1 cellular context compared by ENCODE assay signal in the genomic region with DNA sequence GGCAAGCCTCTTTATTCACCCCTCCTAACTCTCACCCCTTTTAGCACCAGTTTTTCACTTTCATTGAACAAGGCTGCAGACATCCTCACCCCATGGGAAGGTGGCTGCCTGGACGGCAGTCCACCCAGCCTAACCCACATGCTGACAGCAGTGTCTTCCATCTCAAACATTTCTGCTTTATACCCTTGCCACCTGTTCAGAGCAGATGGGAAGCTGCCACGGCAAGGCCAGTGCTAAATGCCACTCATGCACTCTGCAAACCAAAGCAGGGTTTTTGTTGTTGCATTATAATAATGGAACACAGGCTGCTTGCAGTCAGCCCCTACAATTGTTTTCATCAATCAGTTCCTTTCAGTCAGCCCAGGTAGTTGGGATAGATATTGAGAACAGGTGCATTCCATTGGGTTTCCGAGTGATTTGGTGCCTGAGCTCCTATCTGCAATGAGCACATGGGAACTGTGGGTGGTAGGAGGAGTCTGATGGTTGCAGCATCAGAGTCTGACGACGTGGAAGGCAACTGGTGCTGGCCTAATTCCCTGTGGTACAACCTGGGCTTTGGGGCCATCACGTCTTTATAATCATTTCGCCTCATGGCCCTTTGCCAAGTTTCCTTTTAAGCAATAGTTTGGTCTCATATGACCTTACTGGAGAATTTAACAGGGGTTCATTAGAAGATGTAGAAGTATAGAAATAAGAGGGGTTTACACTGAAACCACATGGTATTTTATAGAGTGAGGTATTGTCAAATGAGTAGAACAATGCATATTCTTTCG.
A peak's percentile ranks its signal among the peaks of the same experiment; 100 is the strongest.
TF ChIP-seq lines count a peak whose summit lies in the region.

No MANE protein-coding gene starts in this region.

TF ChIP-seq in K562, 482 proteins besides CTCF, POLR2A, EP300 and RAD21 (continued from another document and continues in another):
- TF ChIP-seq POLR2AphosphoS5 (IDR thresholded peaks at IDR 0.05; ENCODE audit: control insufficient read depth, insufficient read depth, low read depth, low read length), result no peak
- TF ChIP-seq, protein P1, sequence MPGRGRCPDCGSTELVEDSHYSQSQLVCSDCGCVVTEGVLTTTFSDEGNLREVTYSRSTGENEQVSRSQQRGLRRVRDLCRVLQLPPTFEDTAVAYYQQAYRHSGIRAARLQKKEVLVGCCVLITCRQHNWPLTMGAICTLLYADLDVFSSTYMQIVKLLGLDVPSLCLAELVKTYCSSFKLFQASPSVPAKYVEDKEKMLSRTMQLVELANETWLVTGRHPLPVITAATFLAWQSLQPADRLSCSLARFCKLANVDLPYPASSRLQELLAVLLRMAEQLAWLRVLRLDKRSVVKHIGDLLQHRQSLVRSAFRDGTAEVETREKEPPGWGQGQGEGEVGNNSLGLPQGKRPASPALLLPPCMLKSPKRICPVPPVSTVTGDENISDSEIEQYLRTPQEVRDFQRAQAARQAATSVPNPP (IDR thresholded peaks at IDR 0.05; ENCODE audit: borderline replicate concordance, insufficient read depth, insufficient read length), result no peak
- TF ChIP-seq, protein P2, sequence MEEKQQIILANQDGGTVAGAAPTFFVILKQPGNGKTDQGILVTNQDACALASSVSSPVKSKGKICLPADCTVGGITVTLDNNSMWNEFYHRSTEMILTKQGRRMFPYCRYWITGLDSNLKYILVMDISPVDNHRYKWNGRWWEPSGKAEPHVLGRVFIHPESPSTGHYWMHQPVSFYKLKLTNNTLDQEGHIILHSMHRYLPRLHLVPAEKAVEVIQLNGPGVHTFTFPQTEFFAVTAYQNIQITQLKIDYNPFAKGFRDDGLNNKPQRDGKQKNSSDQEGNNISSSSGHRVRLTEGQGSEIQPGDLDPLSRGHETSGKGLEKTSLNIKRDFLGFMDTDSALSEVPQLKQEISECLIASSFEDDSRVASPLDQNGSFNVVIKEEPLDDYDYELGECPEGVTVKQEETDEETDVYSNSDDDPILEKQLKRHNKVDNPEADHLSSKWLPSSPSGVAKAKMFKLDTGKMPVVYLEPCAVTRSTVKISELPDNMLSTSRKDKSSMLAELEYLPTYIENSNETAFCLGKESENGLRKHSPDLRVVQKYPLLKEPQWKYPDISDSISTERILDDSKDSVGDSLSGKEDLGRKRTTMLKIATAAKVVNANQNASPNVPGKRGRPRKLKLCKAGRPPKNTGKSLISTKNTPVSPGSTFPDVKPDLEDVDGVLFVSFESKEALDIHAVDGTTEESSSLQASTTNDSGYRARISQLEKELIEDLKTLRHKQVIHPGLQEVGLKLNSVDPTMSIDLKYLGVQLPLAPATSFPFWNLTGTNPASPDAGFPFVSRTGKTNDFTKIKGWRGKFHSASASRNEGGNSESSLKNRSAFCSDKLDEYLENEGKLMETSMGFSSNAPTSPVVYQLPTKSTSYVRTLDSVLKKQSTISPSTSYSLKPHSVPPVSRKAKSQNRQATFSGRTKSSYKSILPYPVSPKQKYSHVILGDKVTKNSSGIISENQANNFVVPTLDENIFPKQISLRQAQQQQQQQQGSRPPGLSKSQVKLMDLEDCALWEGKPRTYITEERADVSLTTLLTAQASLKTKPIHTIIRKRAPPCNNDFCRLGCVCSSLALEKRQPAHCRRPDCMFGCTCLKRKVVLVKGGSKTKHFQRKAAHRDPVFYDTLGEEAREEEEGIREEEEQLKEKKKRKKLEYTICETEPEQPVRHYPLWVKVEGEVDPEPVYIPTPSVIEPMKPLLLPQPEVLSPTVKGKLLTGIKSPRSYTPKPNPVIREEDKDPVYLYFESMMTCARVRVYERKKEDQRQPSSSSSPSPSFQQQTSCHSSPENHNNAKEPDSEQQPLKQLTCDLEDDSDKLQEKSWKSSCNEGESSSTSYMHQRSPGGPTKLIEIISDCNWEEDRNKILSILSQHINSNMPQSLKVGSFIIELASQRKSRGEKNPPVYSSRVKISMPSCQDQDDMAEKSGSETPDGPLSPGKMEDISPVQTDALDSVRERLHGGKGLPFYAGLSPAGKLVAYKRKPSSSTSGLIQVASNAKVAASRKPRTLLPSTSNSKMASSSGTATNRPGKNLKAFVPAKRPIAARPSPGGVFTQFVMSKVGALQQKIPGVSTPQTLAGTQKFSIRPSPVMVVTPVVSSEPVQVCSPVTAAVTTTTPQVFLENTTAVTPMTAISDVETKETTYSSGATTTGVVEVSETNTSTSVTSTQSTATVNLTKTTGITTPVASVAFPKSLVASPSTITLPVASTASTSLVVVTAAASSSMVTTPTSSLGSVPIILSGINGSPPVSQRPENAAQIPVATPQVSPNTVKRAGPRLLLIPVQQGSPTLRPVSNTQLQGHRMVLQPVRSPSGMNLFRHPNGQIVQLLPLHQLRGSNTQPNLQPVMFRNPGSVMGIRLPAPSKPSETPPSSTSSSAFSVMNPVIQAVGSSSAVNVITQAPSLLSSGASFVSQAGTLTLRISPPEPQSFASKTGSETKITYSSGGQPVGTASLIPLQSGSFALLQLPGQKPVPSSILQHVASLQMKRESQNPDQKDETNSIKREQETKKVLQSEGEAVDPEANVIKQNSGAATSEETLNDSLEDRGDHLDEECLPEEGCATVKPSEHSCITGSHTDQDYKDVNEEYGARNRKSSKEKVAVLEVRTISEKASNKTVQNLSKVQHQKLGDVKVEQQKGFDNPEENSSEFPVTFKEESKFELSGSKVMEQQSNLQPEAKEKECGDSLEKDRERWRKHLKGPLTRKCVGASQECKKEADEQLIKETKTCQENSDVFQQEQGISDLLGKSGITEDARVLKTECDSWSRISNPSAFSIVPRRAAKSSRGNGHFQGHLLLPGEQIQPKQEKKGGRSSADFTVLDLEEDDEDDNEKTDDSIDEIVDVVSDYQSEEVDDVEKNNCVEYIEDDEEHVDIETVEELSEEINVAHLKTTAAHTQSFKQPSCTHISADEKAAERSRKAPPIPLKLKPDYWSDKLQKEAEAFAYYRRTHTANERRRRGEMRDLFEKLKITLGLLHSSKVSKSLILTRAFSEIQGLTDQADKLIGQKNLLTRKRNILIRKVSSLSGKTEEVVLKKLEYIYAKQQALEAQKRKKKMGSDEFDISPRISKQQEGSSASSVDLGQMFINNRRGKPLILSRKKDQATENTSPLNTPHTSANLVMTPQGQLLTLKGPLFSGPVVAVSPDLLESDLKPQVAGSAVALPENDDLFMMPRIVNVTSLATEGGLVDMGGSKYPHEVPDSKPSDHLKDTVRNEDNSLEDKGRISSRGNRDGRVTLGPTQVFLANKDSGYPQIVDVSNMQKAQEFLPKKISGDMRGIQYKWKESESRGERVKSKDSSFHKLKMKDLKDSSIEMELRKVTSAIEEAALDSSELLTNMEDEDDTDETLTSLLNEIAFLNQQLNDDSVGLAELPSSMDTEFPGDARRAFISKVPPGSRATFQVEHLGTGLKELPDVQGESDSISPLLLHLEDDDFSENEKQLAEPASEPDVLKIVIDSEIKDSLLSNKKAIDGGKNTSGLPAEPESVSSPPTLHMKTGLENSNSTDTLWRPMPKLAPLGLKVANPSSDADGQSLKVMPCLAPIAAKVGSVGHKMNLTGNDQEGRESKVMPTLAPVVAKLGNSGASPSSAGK (IDR thresholded peaks at IDR 0.05), result peak; percentile 54; the same call in 1 of the 2 replicates
- TF ChIP-seq, protein P3, sequence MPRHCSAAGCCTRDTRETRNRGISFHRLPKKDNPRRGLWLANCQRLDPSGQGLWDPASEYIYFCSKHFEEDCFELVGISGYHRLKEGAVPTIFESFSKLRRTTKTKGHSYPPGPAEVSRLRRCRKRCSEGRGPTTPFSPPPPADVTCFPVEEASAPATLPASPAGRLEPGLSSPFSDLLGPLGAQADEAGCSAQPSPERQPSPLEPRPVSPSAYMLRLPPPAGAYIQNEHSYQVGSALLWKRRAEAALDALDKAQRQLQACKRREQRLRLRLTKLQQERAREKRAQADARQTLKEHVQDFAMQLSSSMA (CRISPR knock-in tag; IDR thresholded peaks at IDR 0.05), result peak; percentile 55; the same call in 1 of the 2 replicates
- TF ChIP-seq, protein P4, sequence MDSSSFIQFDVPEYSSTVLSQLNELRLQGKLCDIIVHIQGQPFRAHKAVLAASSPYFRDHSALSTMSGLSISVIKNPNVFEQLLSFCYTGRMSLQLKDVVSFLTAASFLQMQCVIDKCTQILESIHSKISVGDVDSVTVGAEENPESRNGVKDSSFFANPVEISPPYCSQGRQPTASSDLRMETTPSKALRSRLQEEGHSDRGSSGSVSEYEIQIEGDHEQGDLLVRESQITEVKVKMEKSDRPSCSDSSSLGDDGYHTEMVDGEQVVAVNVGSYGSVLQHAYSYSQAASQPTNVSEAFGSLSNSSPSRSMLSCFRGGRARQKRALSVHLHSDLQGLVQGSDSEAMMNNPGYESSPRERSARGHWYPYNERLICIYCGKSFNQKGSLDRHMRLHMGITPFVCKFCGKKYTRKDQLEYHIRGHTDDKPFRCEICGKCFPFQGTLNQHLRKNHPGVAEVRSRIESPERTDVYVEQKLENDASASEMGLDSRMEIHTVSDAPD (CRISPR knock-in tag; IDR thresholded peaks at IDR 0.05), result no peak
- no peak for TF ChIP-seq POLR3G (IDR thresholded peaks at IDR 0.05; ENCODE audit: extremely low read depth, insufficient read length, insufficient replicate concordance)
- TF ChIP-seq, protein P5, sequence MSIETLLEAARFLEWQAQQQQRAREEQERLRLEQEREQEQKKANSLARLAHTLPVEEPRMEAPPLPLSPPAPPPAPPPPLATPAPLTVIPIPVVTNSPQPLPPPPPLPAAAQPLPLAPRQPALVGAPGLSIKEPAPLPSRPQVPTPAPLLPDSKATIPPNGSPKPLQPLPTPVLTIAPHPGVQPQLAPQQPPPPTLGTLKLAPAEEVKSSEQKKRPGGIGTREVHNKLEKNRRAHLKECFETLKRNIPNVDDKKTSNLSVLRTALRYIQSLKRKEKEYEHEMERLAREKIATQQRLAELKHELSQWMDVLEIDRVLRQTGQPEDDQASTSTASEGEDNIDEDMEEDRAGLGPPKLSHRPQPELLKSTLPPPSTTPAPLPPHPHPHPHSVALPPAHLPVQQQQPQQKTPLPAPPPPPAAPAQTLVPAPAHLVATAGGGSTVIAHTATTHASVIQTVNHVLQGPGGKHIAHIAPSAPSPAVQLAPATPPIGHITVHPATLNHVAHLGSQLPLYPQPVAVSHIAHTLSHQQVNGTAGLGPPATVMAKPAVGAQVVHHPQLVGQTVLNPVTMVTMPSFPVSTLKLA (conservative IDR thresholded peaks at IDR 0.05), result no peak
- TF ChIP-seq MYC (IDR thresholded peaks at IDR 0.05; ENCODE audit: low read depth, low read length), result peak; percentile 97
- TF ChIP-seq MYC (CRISPR knock-in tag; IDR thresholded peaks at IDR 0.05; ENCODE audit: borderline replicate concordance, low read depth), result peak; percentile 38; the same call in 1 of the 2 replicates
- TF ChIP-seq PTRF (tag; IDR thresholded peaks at IDR 0.05), result no peak
- TF ChIP-seq, protein P6, sequence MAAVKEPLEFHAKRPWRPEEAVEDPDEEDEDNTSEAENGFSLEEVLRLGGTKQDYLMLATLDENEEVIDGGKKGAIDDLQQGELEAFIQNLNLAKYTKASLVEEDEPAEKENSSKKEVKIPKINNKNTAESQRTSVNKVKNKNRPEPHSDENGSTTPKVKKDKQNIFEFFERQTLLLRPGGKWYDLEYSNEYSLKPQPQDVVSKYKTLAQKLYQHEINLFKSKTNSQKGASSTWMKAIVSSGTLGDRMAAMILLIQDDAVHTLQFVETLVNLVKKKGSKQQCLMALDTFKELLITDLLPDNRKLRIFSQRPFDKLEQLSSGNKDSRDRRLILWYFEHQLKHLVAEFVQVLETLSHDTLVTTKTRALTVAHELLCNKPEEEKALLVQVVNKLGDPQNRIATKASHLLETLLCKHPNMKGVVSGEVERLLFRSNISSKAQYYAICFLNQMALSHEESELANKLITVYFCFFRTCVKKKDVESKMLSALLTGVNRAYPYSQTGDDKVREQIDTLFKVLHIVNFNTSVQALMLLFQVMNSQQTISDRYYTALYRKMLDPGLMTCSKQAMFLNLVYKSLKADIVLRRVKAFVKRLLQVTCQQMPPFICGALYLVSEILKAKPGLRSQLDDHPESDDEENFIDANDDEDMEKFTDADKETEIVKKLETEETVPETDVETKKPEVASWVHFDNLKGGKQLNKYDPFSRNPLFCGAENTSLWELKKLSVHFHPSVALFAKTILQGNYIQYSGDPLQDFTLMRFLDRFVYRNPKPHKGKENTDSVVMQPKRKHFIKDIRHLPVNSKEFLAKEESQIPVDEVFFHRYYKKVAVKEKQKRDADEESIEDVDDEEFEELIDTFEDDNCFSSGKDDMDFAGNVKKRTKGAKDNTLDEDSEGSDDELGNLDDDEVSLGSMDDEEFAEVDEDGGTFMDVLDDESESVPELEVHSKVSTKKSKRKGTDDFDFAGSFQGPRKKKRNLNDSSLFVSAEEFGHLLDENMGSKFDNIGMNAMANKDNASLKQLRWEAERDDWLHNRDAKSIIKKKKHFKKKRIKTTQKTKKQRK (IDR thresholded peaks at IDR 0.05; ENCODE audit: borderline replicate concordance, low read depth, low read length), result no peak
- peak; percentile 91; the same call in 1 of the 2 replicates for TF ChIP-seq HDAC2 (IDR thresholded peaks at IDR 0.05)
- no peak for TF ChIP-seq MBD2 (IDR thresholded peaks at IDR 0.05; ENCODE audit: borderline replicate concordance, low read depth)
- TF ChIP-seq HNRNPUL1 (IDR thresholded peaks at IDR 0.05; ENCODE audit: low read length), result no peak
- TF ChIP-seq PRPF4 (IDR thresholded peaks at IDR 0.05; ENCODE audit: insufficient read depth, low read depth, low read length, poor library complexity, severe bottlenecking), result no peak
- TF ChIP-seq, protein P7, sequence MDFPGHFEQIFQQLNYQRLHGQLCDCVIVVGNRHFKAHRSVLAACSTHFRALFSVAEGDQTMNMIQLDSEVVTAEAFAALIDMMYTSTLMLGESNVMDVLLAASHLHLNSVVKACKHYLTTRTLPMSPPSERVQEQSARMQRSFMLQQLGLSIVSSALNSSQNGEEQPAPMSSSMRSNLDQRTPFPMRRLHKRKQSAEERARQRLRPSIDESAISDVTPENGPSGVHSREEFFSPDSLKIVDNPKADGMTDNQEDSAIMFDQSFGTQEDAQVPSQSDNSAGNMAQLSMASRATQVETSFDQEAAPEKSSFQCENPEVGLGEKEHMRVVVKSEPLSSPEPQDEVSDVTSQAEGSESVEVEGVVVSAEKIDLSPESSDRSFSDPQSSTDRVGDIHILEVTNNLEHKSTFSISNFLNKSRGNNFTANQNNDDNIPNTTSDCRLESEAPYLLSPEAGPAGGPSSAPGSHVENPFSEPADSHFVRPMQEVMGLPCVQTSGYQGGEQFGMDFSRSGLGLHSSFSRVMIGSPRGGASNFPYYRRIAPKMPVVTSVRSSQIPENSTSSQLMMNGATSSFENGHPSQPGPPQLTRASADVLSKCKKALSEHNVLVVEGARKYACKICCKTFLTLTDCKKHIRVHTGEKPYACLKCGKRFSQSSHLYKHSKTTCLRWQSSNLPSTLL (IDR thresholded peaks at IDR 0.05), result no peak
- TF ChIP-seq GABPA (tag; conservative IDR thresholded peaks at IDR 0.05; ENCODE audit: low read depth), result no peak
- TF ChIP-seq ZEB2 (IDR thresholded peaks at IDR 0.05), result peak; percentile 99
- TF ChIP-seq, protein P8, sequence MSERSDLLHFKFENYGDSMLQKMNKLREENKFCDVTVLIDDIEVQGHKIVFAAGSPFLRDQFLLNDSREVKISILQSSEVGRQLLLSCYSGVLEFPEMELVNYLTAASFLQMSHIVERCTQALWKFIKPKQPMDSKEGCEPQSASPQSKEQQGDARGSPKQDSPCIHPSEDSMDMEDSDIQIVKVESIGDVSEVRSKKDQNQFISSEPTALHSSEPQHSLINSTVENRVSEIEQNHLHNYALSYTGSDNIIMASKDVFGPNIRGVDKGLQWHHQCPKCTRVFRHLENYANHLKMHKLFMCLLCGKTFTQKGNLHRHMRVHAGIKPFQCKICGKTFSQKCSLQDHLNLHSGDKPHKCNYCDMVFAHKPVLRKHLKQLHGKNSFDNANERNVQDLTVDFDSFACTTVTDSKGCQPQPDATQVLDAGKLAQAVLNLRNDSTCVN (CRISPR knock-in tag; IDR thresholded peaks at IDR 0.05), result no peak
- no peak for TF ChIP-seq GATAD2A (IDR thresholded peaks at IDR 0.05)
- TF ChIP-seq, protein P9, sequence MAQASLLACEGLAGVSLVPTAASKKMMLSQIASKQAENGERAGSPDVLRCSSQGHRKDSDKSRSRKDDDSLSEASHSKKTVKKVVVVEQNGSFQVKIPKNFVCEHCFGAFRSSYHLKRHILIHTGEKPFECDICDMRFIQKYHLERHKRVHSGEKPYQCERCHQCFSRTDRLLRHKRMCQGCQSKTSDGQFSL (CRISPR knock-in tag; IDR thresholded peaks at IDR 0.05), result no peak
- TF ChIP-seq, protein P9 (tag; IDR thresholded peaks at IDR 0.05), result no peak
- TF ChIP-seq FUS (optimal IDR thresholded peaks at IDR 0.05; ENCODE audit: low read depth, low read length), result no peak
